Comparison of ENCODE assay signal across 9 cellular contexts in genomic region chr19:51607077-51607476, GRCh38. TPM values are rescaled to one million over a fixed set of nuclear protein-coding genes. Genes with fewer than 3 reads are reported as not detected.
DNase-seq lines count a peak whose midpoint lies in the region; ATAC-seq lines count a peak whose summit lies in the region.
"Had no signal": no experiment of that assay in that cellular context is flagged by ENCODE, and none has a peak within 500 bp of the region (broad histone marks: within the 10 kb centered on the region; RNA-seq: fewer than 3 reads in every experiment).

No MANE protein-coding gene starts in this region.

- ATAC-seq in GM18520 (IDR thresholded peaks at IDR 0.05; ENCODE audit: unreplicated experiment) (peak; percentile 85), GM21528 (IDR thresholded peaks at IDR 0.05; ENCODE audit: low FRiP score, unreplicated experiment) (peak; percentile 90), HG03460 (IDR thresholded peaks at IDR 0.05; ENCODE audit: unreplicated experiment) (peak; percentile 91), left colon (no peak)

- DNase-seq in left colon: peak; percentile 20 to 38
- no peak for DNase-seq in DMS 273 (lab: John Stamatoyannopoulos, UW; ENCODE audit: unreplicated experiment)
- no peak for DNase-seq in foreskin melanocyte
- DNase-seq in activated gamma-delta T cell (lab: John Stamatoyannopoulos, UW): no peak
- no peak for DNase-seq in DMS53 treated with DMSO at 0.1 percent for 48 hours (lab: John Stamatoyannopoulos, UW; ENCODE audit: unreplicated experiment)
- DNase-seq: NCI-H1930 had no signal

- intact Hi-C loops in left colon (cut with DNase I, micrococcal nuclease): no loop called here

RNA-seq across cellular contexts. Expression of gene SIGLEC5, which starts 23.1 kb away (rescaled TPM):
- total RNA-seq in left colon: not detected

RNA-seq across cellular contexts. Expression of gene ZNF175, which starts 36.0 kb away (rescaled TPM):
- 1 to 10 TPM; 7.7 to 8.0 TPM for total RNA-seq in left colon

RNA-seq across cellular contexts. Expression of gene SIGLEC14, which starts 39.5 kb away (rescaled TPM):
- total RNA-seq in left colon: 1 to 10 TPM in 1 of 2 donors, under 1 TPM in 1; 0.55 to 2.3 TPM

Comparison
In these comparisons a context has a peak if more than half of its experiments do, and no peak if none do; other contexts are left out.
1. DNase-seq: peak in left colon (2 of 2); none in DMS 273 (single experiment), foreskin melanocyte (single experiment), activated gamma-delta T cell (single experiment) and DMS53 treated with DMSO at 0.1 percent for 48 hours (single experiment).